2 cellular contexts compared by ENCODE assay signal in the genomic region with DNA sequence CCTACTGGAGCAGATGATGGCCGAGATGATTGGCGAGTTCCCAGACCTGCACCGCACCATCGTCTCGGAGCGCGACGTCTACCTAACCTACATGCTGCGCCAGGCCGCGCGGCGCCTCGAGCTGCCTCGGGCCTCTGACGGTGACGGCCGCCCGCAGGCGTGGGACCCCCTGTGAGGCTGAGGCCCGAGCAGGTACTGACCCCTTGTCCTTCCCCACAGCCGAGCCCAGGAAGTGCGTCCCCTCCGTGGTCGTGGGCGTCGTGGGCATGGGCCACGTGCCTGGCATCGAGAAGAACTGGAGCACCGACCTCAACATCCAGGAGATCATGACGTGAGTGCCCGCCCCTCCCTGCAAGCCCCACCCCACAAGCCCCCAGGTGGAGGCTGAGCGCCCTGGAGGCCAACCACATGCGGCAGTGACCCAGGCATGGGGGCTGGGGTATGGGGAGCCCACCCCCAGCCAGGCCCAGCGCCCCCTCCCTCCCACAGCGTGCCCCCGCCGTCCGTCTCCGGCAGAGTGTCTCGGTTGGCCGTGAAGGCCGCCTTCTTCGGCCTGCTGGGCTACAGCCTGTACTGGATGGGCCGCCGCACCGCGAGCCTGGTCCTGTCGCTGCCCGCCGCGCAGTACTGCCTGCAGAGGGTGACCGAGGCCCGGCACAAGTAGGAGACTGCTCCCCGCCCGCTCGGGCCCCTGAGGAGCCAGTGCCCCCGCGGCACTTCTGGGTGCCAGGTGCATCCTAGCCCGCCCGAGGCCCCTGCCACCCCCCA.
TF ChIP-seq lines count a peak whose summit lies in the region.

No MANE protein-coding gene starts in this region.

TF ChIP-seq in HEK293, 187 proteins besides CTCF, POLR2A, EP300 and RAD21:
- 0 out of 2 replicates have a peak, but pooled peaks have one; percentile 31 for TF ChIP-seq GLIS2 (tag by site-specific recombination; IDR thresholded peaks at IDR 0.05)
- TF ChIP-seq ZNF571 (tag by site-specific recombination; IDR thresholded peaks at IDR 0.05) = no peak

TF ChIP-seq in K562, 482 proteins besides CTCF, POLR2A, EP300 and RAD21 (continues in another document):
- TF ChIP-seq, protein P1, sequence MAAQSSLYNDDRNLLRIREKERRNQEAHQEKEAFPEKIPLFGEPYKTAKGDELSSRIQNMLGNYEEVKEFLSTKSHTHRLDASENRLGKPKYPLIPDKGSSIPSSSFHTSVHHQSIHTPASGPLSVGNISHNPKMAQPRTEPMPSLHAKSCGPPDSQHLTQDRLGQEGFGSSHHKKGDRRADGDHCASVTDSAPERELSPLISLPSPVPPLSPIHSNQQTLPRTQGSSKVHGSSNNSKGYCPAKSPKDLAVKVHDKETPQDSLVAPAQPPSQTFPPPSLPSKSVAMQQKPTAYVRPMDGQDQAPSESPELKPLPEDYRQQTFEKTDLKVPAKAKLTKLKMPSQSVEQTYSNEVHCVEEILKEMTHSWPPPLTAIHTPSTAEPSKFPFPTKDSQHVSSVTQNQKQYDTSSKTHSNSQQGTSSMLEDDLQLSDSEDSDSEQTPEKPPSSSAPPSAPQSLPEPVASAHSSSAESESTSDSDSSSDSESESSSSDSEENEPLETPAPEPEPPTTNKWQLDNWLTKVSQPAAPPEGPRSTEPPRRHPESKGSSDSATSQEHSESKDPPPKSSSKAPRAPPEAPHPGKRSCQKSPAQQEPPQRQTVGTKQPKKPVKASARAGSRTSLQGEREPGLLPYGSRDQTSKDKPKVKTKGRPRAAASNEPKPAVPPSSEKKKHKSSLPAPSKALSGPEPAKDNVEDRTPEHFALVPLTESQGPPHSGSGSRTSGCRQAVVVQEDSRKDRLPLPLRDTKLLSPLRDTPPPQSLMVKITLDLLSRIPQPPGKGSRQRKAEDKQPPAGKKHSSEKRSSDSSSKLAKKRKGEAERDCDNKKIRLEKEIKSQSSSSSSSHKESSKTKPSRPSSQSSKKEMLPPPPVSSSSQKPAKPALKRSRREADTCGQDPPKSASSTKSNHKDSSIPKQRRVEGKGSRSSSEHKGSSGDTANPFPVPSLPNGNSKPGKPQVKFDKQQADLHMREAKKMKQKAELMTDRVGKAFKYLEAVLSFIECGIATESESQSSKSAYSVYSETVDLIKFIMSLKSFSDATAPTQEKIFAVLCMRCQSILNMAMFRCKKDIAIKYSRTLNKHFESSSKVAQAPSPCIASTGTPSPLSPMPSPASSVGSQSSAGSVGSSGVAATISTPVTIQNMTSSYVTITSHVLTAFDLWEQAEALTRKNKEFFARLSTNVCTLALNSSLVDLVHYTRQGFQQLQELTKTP (IDR thresholded peaks at IDR 0.05; ENCODE audit: low read depth in 1 of 2, partially characterized antibody in 2 of 2) = no peak
- TF ChIP-seq CBX1 (IDR thresholded peaks at IDR 0.05; ENCODE audit: low read depth) (no peak), ZFPM2 (CRISPR knock-in tag; IDR thresholded peaks at IDR 0.05) (no peak), HNRNPK (IDR thresholded peaks at IDR 0.05; ENCODE audit: low read depth, low read length, poor library complexity, severe bottlenecking) (no peak), ZNF384 (IDR thresholded peaks at IDR 0.05; ENCODE audit: low read depth, low read length) (no peak), ZNF444 (CRISPR knock-in tag; IDR thresholded peaks at IDR 0.05) (no peak), ELF1 (tag; IDR thresholded peaks at IDR 0.05) (no peak), ZNF212 (CRISPR knock-in tag; IDR thresholded peaks at IDR 0.05) (no peak), SMARCA5 (IDR thresholded peaks at IDR 0.05) (no peak), YBX1 (IDR thresholded peaks at IDR 0.05) (no peak), PRPF4 (IDR thresholded peaks at IDR 0.05; ENCODE audit: insufficient read depth, low read depth, low read length, poor library complexity, severe bottlenecking) (peak; percentile 30), ZNF445 (CRISPR knock-in tag; IDR thresholded peaks at IDR 0.05; ENCODE audit: low read depth) (no peak), EGR1 (conservative IDR thresholded peaks at IDR 0.05) (no peak), ZNF75A (CRISPR knock-in tag; IDR thresholded peaks at IDR 0.05) (no peak), ZNF239 (CRISPR knock-in tag; IDR thresholded peaks at IDR 0.05) (no peak), RFX5 (IDR thresholded peaks at IDR 0.05; ENCODE audit: low read depth, low read length) (no peak), ZNF23 (CRISPR knock-in tag; IDR thresholded peaks at IDR 0.05) (no peak), STAG1 (CRISPR knock-in tag; IDR thresholded peaks at IDR 0.05; ENCODE audit: borderline replicate concordance) (no peak), FOXJ3 (CRISPR knock-in tag; IDR thresholded peaks at IDR 0.05) (no peak), POLR2G (IDR thresholded peaks at IDR 0.05; ENCODE audit: low read depth, low read length) (peak; percentile 28; the same call in 1 of the 2 replicates), KLF1 (tag; IDR thresholded peaks at IDR 0.05) (no peak), XRCC4 (IDR thresholded peaks at IDR 0.05; ENCODE audit: extremely low read depth, insufficient read depth, insufficient read length) (no peak)
- TF ChIP-seq, protein P2, sequence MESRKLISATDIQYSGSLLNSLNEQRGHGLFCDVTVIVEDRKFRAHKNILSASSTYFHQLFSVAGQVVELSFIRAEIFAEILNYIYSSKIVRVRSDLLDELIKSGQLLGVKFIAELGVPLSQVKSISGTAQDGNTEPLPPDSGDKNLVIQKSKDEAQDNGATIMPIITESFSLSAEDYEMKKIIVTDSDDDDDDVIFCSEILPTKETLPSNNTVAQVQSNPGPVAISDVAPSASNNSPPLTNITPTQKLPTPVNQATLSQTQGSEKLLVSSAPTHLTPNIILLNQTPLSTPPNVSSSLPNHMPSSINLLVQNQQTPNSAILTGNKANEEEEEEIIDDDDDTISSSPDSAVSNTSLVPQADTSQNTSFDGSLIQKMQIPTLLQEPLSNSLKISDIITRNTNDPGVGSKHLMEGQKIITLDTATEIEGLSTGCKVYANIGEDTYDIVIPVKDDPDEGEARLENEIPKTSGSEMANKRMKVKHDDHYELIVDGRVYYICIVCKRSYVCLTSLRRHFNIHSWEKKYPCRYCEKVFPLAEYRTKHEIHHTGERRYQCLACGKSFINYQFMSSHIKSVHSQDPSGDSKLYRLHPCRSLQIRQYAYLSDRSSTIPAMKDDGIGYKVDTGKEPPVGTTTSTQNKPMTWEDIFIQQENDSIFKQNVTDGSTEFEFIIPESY (CRISPR knock-in tag; IDR thresholded peaks at IDR 0.05) = peak; percentile 87
- TF ChIP-seq, protein P3, sequence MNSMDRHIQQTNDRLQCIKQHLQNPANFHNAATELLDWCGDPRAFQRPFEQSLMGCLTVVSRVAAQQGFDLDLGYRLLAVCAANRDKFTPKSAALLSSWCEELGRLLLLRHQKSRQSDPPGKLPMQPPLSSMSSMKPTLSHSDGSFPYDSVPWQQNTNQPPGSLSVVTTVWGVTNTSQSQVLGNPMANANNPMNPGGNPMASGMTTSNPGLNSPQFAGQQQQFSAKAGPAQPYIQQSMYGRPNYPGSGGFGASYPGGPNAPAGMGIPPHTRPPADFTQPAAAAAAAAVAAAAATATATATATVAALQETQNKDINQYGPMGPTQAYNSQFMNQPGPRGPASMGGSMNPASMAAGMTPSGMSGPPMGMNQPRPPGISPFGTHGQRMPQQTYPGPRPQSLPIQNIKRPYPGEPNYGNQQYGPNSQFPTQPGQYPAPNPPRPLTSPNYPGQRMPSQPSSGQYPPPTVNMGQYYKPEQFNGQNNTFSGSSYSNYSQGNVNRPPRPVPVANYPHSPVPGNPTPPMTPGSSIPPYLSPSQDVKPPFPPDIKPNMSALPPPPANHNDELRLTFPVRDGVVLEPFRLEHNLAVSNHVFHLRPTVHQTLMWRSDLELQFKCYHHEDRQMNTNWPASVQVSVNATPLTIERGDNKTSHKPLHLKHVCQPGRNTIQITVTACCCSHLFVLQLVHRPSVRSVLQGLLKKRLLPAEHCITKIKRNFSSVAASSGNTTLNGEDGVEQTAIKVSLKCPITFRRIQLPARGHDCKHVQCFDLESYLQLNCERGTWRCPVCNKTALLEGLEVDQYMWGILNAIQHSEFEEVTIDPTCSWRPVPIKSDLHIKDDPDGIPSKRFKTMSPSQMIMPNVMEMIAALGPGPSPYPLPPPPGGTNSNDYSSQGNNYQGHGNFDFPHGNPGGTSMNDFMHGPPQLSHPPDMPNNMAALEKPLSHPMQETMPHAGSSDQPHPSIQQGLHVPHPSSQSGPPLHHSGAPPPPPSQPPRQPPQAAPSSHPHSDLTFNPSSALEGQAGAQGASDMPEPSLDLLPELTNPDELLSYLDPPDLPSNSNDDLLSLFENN (IDR thresholded peaks at IDR 0.05; ENCODE audit: low read depth in 2 of 2, low read length in 2 of 2) = no peak
- TF ChIP-seq, protein P4, sequence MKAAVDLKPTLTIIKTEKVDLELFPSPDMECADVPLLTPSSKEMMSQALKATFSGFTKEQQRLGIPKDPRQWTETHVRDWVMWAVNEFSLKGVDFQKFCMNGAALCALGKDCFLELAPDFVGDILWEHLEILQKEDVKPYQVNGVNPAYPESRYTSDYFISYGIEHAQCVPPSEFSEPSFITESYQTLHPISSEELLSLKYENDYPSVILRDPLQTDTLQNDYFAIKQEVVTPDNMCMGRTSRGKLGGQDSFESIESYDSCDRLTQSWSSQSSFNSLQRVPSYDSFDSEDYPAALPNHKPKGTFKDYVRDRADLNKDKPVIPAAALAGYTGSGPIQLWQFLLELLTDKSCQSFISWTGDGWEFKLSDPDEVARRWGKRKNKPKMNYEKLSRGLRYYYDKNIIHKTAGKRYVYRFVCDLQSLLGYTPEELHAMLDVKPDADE (conservative IDR thresholded peaks at IDR 0.05; ENCODE audit: control insufficient read depth, low read depth, low read length) = no peak
- TF ChIP-seq, protein P5, sequence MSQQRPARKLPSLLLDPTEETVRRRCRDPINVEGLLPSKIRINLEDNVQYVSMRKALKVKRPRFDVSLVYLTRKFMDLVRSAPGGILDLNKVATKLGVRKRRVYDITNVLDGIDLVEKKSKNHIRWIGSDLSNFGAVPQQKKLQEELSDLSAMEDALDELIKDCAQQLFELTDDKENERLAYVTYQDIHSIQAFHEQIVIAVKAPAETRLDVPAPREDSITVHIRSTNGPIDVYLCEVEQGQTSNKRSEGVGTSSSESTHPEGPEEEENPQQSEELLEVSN (IDR thresholded peaks at IDR 0.05; ENCODE audit: borderline replicate concordance in 1 of 2, extremely low read depth in 1 of 2, insufficient read depth in 1 of 2, insufficient read length in 1 of 2, low read depth in 1 of 2, low read length in 1 of 2, poor library complexity in 1 of 2, severe bottlenecking in 1 of 2) = no peak
- TF ChIP-seq, protein P6, sequence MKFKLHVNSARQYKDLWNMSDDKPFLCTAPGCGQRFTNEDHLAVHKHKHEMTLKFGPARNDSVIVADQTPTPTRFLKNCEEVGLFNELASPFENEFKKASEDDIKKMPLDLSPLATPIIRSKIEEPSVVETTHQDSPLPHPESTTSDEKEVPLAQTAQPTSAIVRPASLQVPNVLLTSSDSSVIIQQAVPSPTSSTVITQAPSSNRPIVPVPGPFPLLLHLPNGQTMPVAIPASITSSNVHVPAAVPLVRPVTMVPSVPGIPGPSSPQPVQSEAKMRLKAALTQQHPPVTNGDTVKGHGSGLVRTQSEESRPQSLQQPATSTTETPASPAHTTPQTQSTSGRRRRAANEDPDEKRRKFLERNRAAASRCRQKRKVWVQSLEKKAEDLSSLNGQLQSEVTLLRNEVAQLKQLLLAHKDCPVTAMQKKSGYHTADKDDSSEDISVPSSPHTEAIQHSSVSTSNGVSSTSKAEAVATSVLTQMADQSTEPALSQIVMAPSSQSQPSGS (CRISPR knock-in tag; IDR thresholded peaks at IDR 0.05) = no peak
- TF ChIP-seq, protein P7, sequence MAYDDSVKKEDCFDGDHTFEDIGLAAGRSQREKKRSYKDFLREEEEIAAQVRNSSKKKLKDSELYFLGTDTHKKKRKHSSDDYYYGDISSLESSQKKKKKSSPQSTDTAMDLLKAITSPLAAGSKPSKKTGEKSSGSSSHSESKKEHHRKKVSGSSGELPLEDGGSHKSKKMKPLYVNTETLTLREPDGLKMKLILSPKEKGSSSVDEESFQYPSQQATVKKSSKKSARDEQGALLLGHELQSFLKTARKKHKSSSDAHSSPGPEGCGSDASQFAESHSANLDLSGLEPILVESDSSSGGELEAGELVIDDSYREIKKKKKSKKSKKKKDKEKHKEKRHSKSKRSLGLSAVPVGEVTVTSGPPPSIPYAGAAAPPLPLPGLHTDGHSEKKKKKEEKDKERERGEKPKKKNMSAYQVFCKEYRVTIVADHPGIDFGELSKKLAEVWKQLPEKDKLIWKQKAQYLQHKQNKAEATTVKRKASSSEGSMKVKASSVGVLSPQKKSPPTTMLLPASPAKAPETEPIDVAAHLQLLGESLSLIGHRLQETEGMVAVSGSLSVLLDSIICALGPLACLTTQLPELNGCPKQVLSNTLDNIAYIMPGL (CRISPR knock-in tag; IDR thresholded peaks at IDR 0.05) = no peak
- TF ChIP-seq, protein P8, sequence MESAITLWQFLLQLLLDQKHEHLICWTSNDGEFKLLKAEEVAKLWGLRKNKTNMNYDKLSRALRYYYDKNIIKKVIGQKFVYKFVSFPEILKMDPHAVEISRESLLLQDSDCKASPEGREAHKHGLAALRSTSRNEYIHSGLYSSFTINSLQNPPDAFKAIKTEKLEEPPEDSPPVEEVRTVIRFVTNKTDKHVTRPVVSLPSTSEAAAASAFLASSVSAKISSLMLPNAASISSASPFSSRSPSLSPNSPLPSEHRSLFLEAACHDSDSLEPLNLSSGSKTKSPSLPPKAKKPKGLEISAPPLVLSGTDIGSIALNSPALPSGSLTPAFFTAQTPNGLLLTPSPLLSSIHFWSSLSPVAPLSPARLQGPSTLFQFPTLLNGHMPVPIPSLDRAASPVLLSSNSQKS (CRISPR knock-in tag; IDR thresholded peaks at IDR 0.05) = no peak
- TF ChIP-seq, protein P9, sequence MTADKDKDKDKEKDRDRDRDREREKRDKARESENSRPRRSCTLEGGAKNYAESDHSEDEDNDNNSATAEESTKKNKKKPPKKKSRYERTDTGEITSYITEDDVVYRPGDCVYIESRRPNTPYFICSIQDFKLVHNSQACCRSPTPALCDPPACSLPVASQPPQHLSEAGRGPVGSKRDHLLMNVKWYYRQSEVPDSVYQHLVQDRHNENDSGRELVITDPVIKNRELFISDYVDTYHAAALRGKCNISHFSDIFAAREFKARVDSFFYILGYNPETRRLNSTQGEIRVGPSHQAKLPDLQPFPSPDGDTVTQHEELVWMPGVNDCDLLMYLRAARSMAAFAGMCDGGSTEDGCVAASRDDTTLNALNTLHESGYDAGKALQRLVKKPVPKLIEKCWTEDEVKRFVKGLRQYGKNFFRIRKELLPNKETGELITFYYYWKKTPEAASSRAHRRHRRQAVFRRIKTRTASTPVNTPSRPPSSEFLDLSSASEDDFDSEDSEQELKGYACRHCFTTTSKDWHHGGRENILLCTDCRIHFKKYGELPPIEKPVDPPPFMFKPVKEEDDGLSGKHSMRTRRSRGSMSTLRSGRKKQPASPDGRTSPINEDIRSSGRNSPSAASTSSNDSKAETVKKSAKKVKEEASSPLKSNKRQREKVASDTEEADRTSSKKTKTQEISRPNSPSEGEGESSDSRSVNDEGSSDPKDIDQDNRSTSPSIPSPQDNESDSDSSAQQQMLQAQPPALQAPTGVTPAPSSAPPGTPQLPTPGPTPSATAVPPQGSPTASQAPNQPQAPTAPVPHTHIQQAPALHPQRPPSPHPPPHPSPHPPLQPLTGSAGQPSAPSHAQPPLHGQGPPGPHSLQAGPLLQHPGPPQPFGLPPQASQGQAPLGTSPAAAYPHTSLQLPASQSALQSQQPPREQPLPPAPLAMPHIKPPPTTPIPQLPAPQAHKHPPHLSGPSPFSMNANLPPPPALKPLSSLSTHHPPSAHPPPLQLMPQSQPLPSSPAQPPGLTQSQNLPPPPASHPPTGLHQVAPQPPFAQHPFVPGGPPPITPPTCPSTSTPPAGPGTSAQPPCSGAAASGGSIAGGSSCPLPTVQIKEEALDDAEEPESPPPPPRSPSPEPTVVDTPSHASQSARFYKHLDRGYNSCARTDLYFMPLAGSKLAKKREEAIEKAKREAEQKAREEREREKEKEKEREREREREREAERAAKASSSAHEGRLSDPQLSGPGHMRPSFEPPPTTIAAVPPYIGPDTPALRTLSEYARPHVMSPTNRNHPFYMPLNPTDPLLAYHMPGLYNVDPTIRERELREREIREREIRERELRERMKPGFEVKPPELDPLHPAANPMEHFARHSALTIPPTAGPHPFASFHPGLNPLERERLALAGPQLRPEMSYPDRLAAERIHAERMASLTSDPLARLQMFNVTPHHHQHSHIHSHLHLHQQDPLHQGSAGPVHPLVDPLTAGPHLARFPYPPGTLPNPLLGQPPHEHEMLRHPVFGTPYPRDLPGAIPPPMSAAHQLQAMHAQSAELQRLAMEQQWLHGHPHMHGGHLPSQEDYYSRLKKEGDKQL (CRISPR knock-in tag; IDR thresholded peaks at IDR 0.05; ENCODE audit: borderline replicate concordance) = no peak
